14 cellular contexts compared by ENCODE assay signal in the genomic region with DNA sequence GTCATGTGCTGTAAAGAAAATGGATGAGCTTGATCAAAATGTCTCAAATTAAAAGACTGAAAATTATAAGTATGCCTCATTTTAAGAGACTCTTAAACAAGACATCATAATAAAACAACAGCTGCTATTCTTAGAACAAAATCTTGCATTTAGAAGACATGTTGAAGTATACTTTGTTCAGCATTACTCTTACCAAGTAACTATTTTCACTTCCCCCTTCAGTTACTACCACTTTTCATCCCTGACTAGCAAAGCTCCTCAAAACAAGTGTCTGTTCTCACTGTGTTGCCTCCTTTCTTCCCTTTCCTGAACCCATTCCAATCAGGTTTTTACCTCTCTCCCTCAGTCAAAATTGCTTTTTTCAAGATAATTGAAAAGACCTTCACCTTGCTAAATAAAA. TPM values are rescaled to one million over a fixed set of nuclear protein-coding genes. Genes with fewer than 3 reads are reported as not detected.
DNase-seq lines count a peak whose midpoint lies in the region; ATAC-seq and TF ChIP-seq lines count a peak whose summit lies in the region.
"Had no signal": no experiment of that assay in that cellular context is flagged by ENCODE, and none has a peak within 500 bp of the region (broad histone marks: within the 10 kb centered on the region; RNA-seq: fewer than 3 reads in every experiment).

No MANE protein-coding gene starts in this region.

- no peak overlapping the region for H3K18ac ChIP-seq in mesenchymal stem cell (ENCODE audit: low read depth in 1 of 2, low read length in 2 of 2)

- no peak overlapping the region; the same call in 1 of the 2 replicates for H3K9ac ChIP-seq in SU-DHL-6 (ENCODE audit: low read length)
- H3K9ac ChIP-seq in mesenchymal stem cell (ENCODE audit: low read length): no peak overlapping the region

- peak overlapping the region; percentile 0 for H3K4me3 ChIP-seq in SU-DHL-6 (ENCODE audit: insufficient read depth, low read length, poor library complexity, severe bottlenecking)
- H3K4me3 ChIP-seq in prostate gland: no peak overlapping the region
- H3K4me3 ChIP-seq in mesenchymal stem cell (ENCODE audit: insufficient read depth in 1 of 2, low read depth in 1 of 2, low read length in 2 of 2): no peak overlapping the region
- H3K4me3 ChIP-seq: esophagus squamous epithelium, right lobe of liver had no signal

- H3K79me1 ChIP-seq in mesenchymal stem cell (replicated peaks; ENCODE audit: low read length, poor library complexity, severe bottlenecking): no peaks in the 10 kb centered on the region

- H2BK12ac ChIP-seq in mesenchymal stem cell (ENCODE audit: low read length in 2 of 2): no peak overlapping the region

- H3K9me2 ChIP-seq in SU-DHL-6 (replicated peaks; ENCODE audit: insufficient read depth, low read length): no peaks in the 10 kb centered on the region

- H2BK120ac ChIP-seq in mesenchymal stem cell (ENCODE audit: low read depth, low read length): no peak overlapping the region

- no peak overlapping the region for H4K91ac ChIP-seq in mesenchymal stem cell (ENCODE audit: low read length)

- DNase-seq in RPMI8226 (no peak), NCI-H1436 (lab: John Stamatoyannopoulos, UW) (no peak), prostate gland (ENCODE audit: low spot score) (no peak), mesenchymal stem cell (no peak)
- DNase-seq: activated CD4-positive, alpha-beta T cell treated with anti-CD3 and anti-CD28 coated beads, Interleukin-2, amount 50 U/mL, for 48 hours; activated naive CD4-positive, alpha-beta T cell treated with anti-CD3 and anti-CD28 coated beads, Interleukin-2, amount 10 ng/mL, durations not matched to agents 7 days and 5 days; esophagus squamous epithelium; NCI-H1048; NCI-H774; right lobe of liver had no signal

- H3K9me3 ChIP-seq in SU-DHL-6 (ENCODE audit: insufficient read depth, low read length): peaks cover 10% of the 10 kb centered on the region; the same call in 1 of the 2 replicates
- no peaks in the 10 kb centered on the region for H3K9me3 ChIP-seq in prostate gland
- H3K9me3 ChIP-seq in mesenchymal stem cell (ENCODE audit: control insufficient read depth, low read length): no peaks in the 10 kb centered on the region
- H3K9me3 ChIP-seq: esophagus squamous epithelium, right lobe of liver had no signal

- no peaks in the 10 kb centered on the region for H4K20me1 ChIP-seq in SU-DHL-6 (ENCODE audit: low read depth, low read length)

- no peak overlapping the region for H3K14ac ChIP-seq in mesenchymal stem cell (ENCODE audit: low read length in 2 of 2)

- H3K4me1 ChIP-seq in prostate gland (replicated peaks) (peaks cover 4% of the 10 kb centered on the region), mesenchymal stem cell (ENCODE audit: control insufficient read depth, insufficient read depth, low read depth, low read length) (no peaks in the 10 kb centered on the region)
- H3K4me1 ChIP-seq: esophagus squamous epithelium, right lobe of liver had no signal

- TF ChIP-seq POLR2A in prostate gland (IDR thresholded peaks at IDR 0.05): no peak

- TF ChIP-seq CTCF in SU-DHL-6 (IDR thresholded peaks at IDR 0.05; ENCODE audit: insufficient read depth, low read length, poor library complexity, severe bottlenecking) (no peak), prostate gland (IDR thresholded peaks at IDR 0.05) (no peak)

- H3K27ac ChIP-seq in SU-DHL-6 (ENCODE audit: low read depth, low read length): peak overlapping the region; percentile 43
- H3K27ac ChIP-seq in prostate gland: no peak overlapping the region
- no peak overlapping the region for H3K27ac ChIP-seq in mesenchymal stem cell (ENCODE audit: low read length, poor library complexity, severe bottlenecking)
- H3K27ac ChIP-seq: esophagus squamous epithelium, right lobe of liver had no signal

- H2AFZ ChIP-seq in SU-DHL-6 (ENCODE audit: low read depth, low read length, severe bottlenecking): peak overlapping the region; percentile 1
- H2AFZ ChIP-seq in mesenchymal stem cell (ENCODE audit: low read depth, low read length): no peak overlapping the region

- ATAC-seq in GM18868 (IDR thresholded peaks at IDR 0.05; ENCODE audit: unreplicated experiment) (peak; percentile 82), GM21528 (IDR thresholded peaks at IDR 0.05; ENCODE audit: low FRiP score, unreplicated experiment) (peak; percentile 93), HG03064 (IDR thresholded peaks at IDR 0.05; ENCODE audit: low read depth, unreplicated experiment) (peak; percentile 73)
- ATAC-seq: right lobe of liver had no signal

- H2AK5ac ChIP-seq in mesenchymal stem cell (ENCODE audit: low read length, severe bottlenecking): no peak overlapping the region

- H3K27me3 ChIP-seq in SU-DHL-6 (ENCODE audit: low read length) (no peaks in the 10 kb centered on the region), prostate gland (replicated peaks; ENCODE audit: insufficient read depth) (no peaks in the 10 kb centered on the region), mesenchymal stem cell (ENCODE audit: control insufficient read depth in 1 of 2, insufficient read depth in 1 of 2, low read length in 2 of 2) (no peaks in the 10 kb centered on the region)
- H3K27me3 ChIP-seq: esophagus squamous epithelium, right lobe of liver had no signal

- H4K8ac ChIP-seq in mesenchymal stem cell (ENCODE audit: low read length): no peak overlapping the region

- H2BK15ac ChIP-seq in mesenchymal stem cell (ENCODE audit: low read depth, poor library complexity, severe bottlenecking): no peak overlapping the region

- H3F3A ChIP-seq in SU-DHL-6 (ENCODE audit: insufficient read depth): no peaks in the 10 kb centered on the region

- peak overlapping the region; percentile 44 for H3K4me2 ChIP-seq in SU-DHL-6 (ENCODE audit: low read depth, low read length, poor library complexity, severe bottlenecking)
- no peak overlapping the region for H3K4me2 ChIP-seq in mesenchymal stem cell (ENCODE audit: low read length, poor library complexity, severe bottlenecking)

- no peak overlapping the region for H3K23ac ChIP-seq in mesenchymal stem cell (ENCODE audit: low read length in 2 of 2)

- H3K36me3 ChIP-seq in SU-DHL-6 (ENCODE audit: low read length): 0 out of 2 replicates have a peak, but pooled peaks cover 2% of the 10 kb centered on the region
- H3K36me3 ChIP-seq in prostate gland: no peaks in the 10 kb centered on the region
- H3K36me3 ChIP-seq in mesenchymal stem cell (ENCODE audit: control insufficient read depth in 1 of 2, insufficient read depth in 2 of 2, low read depth in 1 of 2, low read length in 2 of 2): no peaks in the 10 kb centered on the region
- H3K36me3 ChIP-seq: esophagus squamous epithelium, right lobe of liver had no signal

- H3K4ac ChIP-seq in mesenchymal stem cell (ENCODE audit: low read depth in 1 of 2, low read length in 2 of 2): no peak overlapping the region

- intact Hi-C loops in prostate gland (cut with DNase I): no loop called here

- H3K79me2 ChIP-seq in SU-DHL-6 (ENCODE audit: insufficient read depth, low read length): peaks cover 21% of the 10 kb centered on the region; the same call in 1 of the 2 replicates

- no peak overlapping the region for H2BK5ac ChIP-seq in mesenchymal stem cell (ENCODE audit: low read depth, low read length, poor library complexity, severe bottlenecking)

RNA-seq across cellular contexts. Expression of a gene that starts 31.6 kb away (rescaled TPM):
- 10 to 100 TPM; 15.5 to 19.9 TPM for total RNA-seq in prostate gland
- 5.9 TPM for polyA plus RNA-seq in mesenchymal stem cell (2013, experiment 1 of 2)
- 6.2 TPM for polyA plus RNA-seq in mesenchymal stem cell (2013, experiment 2 of 2)
